ENCODE assay signal across 8 cellular contexts in the genomic region with DNA sequence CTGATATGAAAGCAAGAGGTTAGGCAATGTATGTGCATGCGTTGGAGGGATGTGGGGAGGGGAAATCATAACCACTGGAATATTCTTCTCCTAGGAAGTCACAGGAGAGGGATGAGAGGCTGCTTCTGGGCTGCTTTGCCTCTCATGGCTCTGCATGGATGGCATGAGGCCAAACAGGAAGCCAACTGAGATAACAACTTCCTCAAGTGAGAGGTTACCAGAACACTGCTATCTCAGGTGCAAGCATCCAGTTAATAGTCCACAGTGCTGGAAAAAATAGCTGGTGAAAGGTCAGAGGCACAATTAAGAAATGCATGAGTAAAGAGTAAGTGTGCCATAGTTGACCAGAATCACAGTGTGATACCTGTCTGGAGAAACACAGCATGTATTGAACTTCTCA.
DNase-seq lines count a peak whose midpoint lies in the region; ATAC-seq and TF ChIP-seq lines count a peak whose summit lies in the region.

No MANE protein-coding gene starts in this region.

- no peak for TF ChIP-seq CTCF in liver (IDR thresholded peaks at IDR 0.05; ENCODE audit: low read depth, low read length, missing input control)

- peak; percentile 7 to 12 for TF ChIP-seq RAD21 in liver (IDR thresholded peaks at IDR 0.05)

- H3K4me3 ChIP-seq in liver (ENCODE audit: low read depth in 1 of 3, low read length in 3 of 3), result no peak overlapping the region

- ATAC-seq in HG03175 (IDR thresholded peaks at IDR 0.05; ENCODE audit: unreplicated experiment) (peak; percentile 56), GM18858 (IDR thresholded peaks at IDR 0.05; ENCODE audit: unreplicated experiment) (no peak)

- no peaks in the 10 kb centered on the region for H3K36me3 ChIP-seq in liver (ENCODE audit: control insufficient read depth in 4 of 4, insufficient read depth in 3 of 4, low read depth in 1 of 4, low read length in 3 of 4)

- no peaks in the 10 kb centered on the region for H3K9me3 ChIP-seq in liver (ENCODE audit: control insufficient read depth in 4 of 4, low read length in 3 of 4)

- no peak overlapping the region for H3K9ac ChIP-seq in liver (ENCODE audit: low read depth in 1 of 2, low read length in 2 of 2)

- no peak overlapping the region for H3K27ac ChIP-seq in liver (ENCODE audit: low read depth in 1 of 2, low read length in 2 of 2)

- DNase-seq in NCI-H1436 (lab: John Stamatoyannopoulos, UW), result peak; percentile 31
- no peak for DNase-seq in NCI-H1436 treated with DMSO at 0.1 percent for 48 hours (lab: John Stamatoyannopoulos, UW)
- peak; percentile 10 for DNase-seq in UCSD-AML1 (lab: John Stamatoyannopoulos, UW; ENCODE audit: unreplicated experiment)
- no peak for DNase-seq in SIG-M5 treated with dmso at 0.1 percent for 504 hours (lab: John Stamatoyannopoulos, UW; ENCODE audit: unreplicated experiment)
- DNase-seq in activated CD8-positive, alpha-beta memory T cell treated with anti-CD3 and anti-CD28 coated beads for 24 hours, result no peak

- no peaks in the 10 kb centered on the region for H3K27me3 ChIP-seq in liver (ENCODE audit: control insufficient read depth in 4 of 4, insufficient read depth in 4 of 4, low read length in 3 of 4)

- H3K4me1 ChIP-seq in liver (ENCODE audit: control insufficient read depth in 4 of 4, insufficient read depth in 4 of 4, low read length in 3 of 4), result peaks cover 0 to 5% (median 0%) of the 10 kb centered on the region in 4 donors

- WGBS in liver, result 54% methylated on average over 1 of the region's 1 CpG

TF ChIP-seq in liver, 16 proteins besides CTCF, POLR2A, EP300 and RAD21:
- TF ChIP-seq, protein P1, sequence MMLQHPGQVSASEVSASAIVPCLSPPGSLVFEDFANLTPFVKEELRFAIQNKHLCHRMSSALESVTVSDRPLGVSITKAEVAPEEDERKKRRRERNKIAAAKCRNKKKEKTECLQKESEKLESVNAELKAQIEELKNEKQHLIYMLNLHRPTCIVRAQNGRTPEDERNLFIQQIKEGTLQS (IDR thresholded peaks at IDR 0.05), result no peak
- TF ChIP-seq EGR1 (IDR thresholded peaks at IDR 0.05; ENCODE audit: low read depth in 2 of 2) (no peak), TAF1 (conservative IDR thresholded peaks at IDR 0.05) (no peak), HNF4G (IDR thresholded peaks at IDR 0.05) (no peak), YY1 (IDR thresholded peaks at IDR 0.05) (no peak), FOXA2 (IDR thresholded peaks at IDR 0.05) (peak; percentile 6), FOXA1 (IDR thresholded peaks at IDR 0.05) (no peak), JUND (IDR thresholded peaks at IDR 0.05) (peak in 1 of 2 donors; percentile 18), SP1 (IDR thresholded peaks at IDR 0.05) (peak; percentile 43), HNF4A (conservative IDR thresholded peaks at IDR 0.05) (peak; percentile 31 to 45), NR2F2 (IDR thresholded peaks at IDR 0.05) (no peak), RXRA (IDR thresholded peaks at IDR 0.05) (peak; percentile 35 to 64), GABPA (IDR thresholded peaks at IDR 0.05 in 1 of 2, conservative IDR thresholded peaks at IDR 0.05 in 1 of 2) (no peak)
- TF ChIP-seq, protein P2, sequence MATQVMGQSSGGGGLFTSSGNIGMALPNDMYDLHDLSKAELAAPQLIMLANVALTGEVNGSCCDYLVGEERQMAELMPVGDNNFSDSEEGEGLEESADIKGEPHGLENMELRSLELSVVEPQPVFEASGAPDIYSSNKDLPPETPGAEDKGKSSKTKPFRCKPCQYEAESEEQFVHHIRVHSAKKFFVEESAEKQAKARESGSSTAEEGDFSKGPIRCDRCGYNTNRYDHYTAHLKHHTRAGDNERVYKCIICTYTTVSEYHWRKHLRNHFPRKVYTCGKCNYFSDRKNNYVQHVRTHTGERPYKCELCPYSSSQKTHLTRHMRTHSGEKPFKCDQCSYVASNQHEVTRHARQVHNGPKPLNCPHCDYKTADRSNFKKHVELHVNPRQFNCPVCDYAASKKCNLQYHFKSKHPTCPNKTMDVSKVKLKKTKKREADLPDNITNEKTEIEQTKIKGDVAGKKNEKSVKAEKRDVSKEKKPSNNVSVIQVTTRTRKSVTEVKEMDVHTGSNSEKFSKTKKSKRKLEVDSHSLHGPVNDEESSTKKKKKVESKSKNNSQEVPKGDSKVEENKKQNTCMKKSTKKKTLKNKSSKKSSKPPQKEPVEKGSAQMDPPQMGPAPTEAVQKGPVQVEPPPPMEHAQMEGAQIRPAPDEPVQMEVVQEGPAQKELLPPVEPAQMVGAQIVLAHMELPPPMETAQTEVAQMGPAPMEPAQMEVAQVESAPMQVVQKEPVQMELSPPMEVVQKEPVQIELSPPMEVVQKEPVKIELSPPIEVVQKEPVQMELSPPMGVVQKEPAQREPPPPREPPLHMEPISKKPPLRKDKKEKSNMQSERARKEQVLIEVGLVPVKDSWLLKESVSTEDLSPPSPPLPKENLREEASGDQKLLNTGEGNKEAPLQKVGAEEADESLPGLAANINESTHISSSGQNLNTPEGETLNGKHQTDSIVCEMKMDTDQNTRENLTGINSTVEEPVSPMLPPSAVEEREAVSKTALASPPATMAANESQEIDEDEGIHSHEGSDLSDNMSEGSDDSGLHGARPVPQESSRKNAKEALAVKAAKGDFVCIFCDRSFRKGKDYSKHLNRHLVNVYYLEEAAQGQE (IDR thresholded peaks at IDR 0.05), result peak; percentile 27
- TF ChIP-seq, protein P3, sequence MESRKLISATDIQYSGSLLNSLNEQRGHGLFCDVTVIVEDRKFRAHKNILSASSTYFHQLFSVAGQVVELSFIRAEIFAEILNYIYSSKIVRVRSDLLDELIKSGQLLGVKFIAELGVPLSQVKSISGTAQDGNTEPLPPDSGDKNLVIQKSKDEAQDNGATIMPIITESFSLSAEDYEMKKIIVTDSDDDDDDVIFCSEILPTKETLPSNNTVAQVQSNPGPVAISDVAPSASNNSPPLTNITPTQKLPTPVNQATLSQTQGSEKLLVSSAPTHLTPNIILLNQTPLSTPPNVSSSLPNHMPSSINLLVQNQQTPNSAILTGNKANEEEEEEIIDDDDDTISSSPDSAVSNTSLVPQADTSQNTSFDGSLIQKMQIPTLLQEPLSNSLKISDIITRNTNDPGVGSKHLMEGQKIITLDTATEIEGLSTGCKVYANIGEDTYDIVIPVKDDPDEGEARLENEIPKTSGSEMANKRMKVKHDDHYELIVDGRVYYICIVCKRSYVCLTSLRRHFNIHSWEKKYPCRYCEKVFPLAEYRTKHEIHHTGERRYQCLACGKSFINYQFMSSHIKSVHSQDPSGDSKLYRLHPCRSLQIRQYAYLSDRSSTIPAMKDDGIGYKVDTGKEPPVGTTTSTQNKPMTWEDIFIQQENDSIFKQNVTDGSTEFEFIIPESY (IDR thresholded peaks at IDR 0.05), result no peak
- TF ChIP-seq, protein P4, sequence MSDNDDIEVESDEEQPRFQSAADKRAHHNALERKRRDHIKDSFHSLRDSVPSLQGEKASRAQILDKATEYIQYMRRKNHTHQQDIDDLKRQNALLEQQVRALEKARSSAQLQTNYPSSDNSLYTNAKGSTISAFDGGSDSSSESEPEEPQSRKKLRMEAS (IDR thresholded peaks at IDR 0.05), result no peak

Comparison
In these comparisons a context has a peak if more than half of its experiments do, and no peak if none do; other contexts are left out.
1. DNase-seq: peak in NCI-H1436 (single experiment) and UCSD-AML1 (single experiment); none in NCI-H1436 treated with DMSO at 0.1 percent for 48 hours (single experiment), SIG-M5 treated with dmso at 0.1 percent for 504 hours (single experiment) and activated CD8-positive, alpha-beta memory T cell treated with anti-CD3 and anti-CD28 coated beads for 24 hours (single experiment).